In genomic region chr3:150256336-150256735, GRCh38 we compare ENCODE assay signal across 17 cellular contexts.
A peak's percentile ranks its signal among the peaks of the same experiment; 100 is the strongest.
DNase-seq lines count a peak whose midpoint lies in the region; ATAC-seq, FAIRE-seq and TF ChIP-seq lines count a peak whose summit lies in the region.
"Had no signal": no experiment of that assay in that cellular context is flagged by ENCODE, and none has a peak within 500 bp of the region (broad histone marks: within the 10 kb centered on the region; RNA-seq: fewer than 3 reads in every experiment).

No MANE protein-coding gene starts in this region.

- H2AFZ ChIP-seq in astrocyte (ENCODE audit: low read depth, low read length): no peak overlapping the region
- H2AFZ ChIP-seq: GM23248 had no signal

- H3K4me1 Mint-ChIP-seq in astrocyte (ENCODE audit: low read depth, unreplicated experiment) (peaks cover 31% of the 10 kb centered on the region), T-helper 17 cell (no peaks in the 10 kb centered on the region)
- H3K4me1 Mint-ChIP-seq: B cell had no signal

- peaks cover 12% of the 10 kb centered on the region for H3K9me3 Mint-ChIP-seq in astrocyte (ENCODE audit: unreplicated experiment)
- H3K9me3 Mint-ChIP-seq: CD4-positive, alpha-beta T cell had no signal

- no peaks in the 10 kb centered on the region for H4K20me1 ChIP-seq in astrocyte (ENCODE audit: insufficient read depth, low read length)

- H3K9me3 ChIP-seq in astrocyte (ENCODE audit: insufficient read depth, low read depth, low read length) (no peaks in the 10 kb centered on the region), mesodermal cell (ENCODE audit: control insufficient read depth, low read length) (no peaks in the 10 kb centered on the region), small intestine (ENCODE audit: control insufficient read depth, low read depth) (no peaks in the 10 kb centered on the region), T-helper 17 cell (ENCODE audit: control insufficient read depth, low read length, poor library complexity, severe bottlenecking) (no peaks in the 10 kb centered on the region)

- H3K36me3 Mint-ChIP-seq in astrocyte (ENCODE audit: low read depth, unreplicated experiment): no peaks in the 10 kb centered on the region
- peaks cover 2% of the 10 kb centered on the region for H3K36me3 Mint-ChIP-seq in T-helper 17 cell (ENCODE audit: low read depth)

- WGBS in mesodermal cell (ENCODE audit: insufficient coverage in 2 of 2), 2 experiments: 94 to 100% methylated on average over 1 to 2 of the region's 2 CpGs
- 45 to 69% (median 51%) methylated on average over 2 of the region's 2 CpGs for WGBS in small intestine, 3 donors

- no peak for ATAC-seq in HG03460 (IDR thresholded peaks at IDR 0.05; ENCODE audit: unreplicated experiment)
- no peak for ATAC-seq in T-helper 17 cell
- no peak for ATAC-seq in GM19467 (IDR thresholded peaks at IDR 0.05; ENCODE audit: unreplicated experiment)

- H3K27me3 Mint-ChIP-seq in astrocyte (ENCODE audit: low read depth, unreplicated experiment) (no peaks in the 10 kb centered on the region), T-helper 17 cell (peaks cover 29% of the 10 kb centered on the region)
- H3K27me3 Mint-ChIP-seq: CD4-positive, alpha-beta T cell had no signal

- H3K9ac ChIP-seq in astrocyte (ENCODE audit: low read length): no peak overlapping the region
- H3K9ac ChIP-seq: GM23248 had no signal

- no peak for TF ChIP-seq CTCF in astrocyte (IDR thresholded peaks at IDR 0.05; ENCODE audit: insufficient read depth, low read depth, low read length)

- H3K4me3 Mint-ChIP-seq in astrocyte (ENCODE audit: unreplicated experiment) (no peak overlapping the region), T-helper 17 cell (no peak overlapping the region)
- H3K4me3 Mint-ChIP-seq: B cell; CD4-positive, alpha-beta T cell had no signal

- DNase-seq in M059J (ENCODE audit: low read depth): peak; percentile 37
- peak; percentile 81 for DNase-seq in astrocyte (ENCODE audit: low read depth)
- peak; percentile 58 for DNase-seq in small intestine
- DNase-seq in T-helper 17 cell: no peak
- DNase-seq: CD4-positive, alpha-beta T cell; DMS79; GDM1; GM23248; NCI-H1436; NCI-H2081; NCI-H526 treated with DMSO at 0.1 percent for 48 hours; NK-92 treated with Interleukin-12 subunit alpha and Interleukin-12 subunit beta, amount 100 ng/mL, for 24 hours had no signal

- H3K79me2 ChIP-seq in astrocyte (ENCODE audit: insufficient read depth, low read length): no peaks in the 10 kb centered on the region

- H3K27ac ChIP-seq in astrocyte (ENCODE audit: low read depth, low read length) (no peak overlapping the region), mesodermal cell (ENCODE audit: low read depth, low read length, severe bottlenecking) (peak overlapping the region; percentile 55), small intestine (ENCODE audit: low read depth in 1 of 2, low read length in 1 of 2) (no peak overlapping the region)
- H3K27ac ChIP-seq: GM23248 had no signal

- H3K4me3 ChIP-seq in astrocyte (ENCODE audit: insufficient read depth, low read depth, low read length): no peak overlapping the region
- H3K4me3 ChIP-seq in mesodermal cell (ENCODE audit: extremely low read depth, insufficient read depth, low read length, poor library complexity, severe bottlenecking): no peak overlapping the region
- H3K4me3 ChIP-seq in small intestine (ENCODE audit: low read depth in 1 of 2, low read length in 2 of 2): no peak overlapping the region
- H3K4me3 ChIP-seq: GM23248 had no signal

- H3K27me3 ChIP-seq in astrocyte (ENCODE audit: insufficient read depth, low read length) (no peaks in the 10 kb centered on the region), small intestine (ENCODE audit: control insufficient read depth in 2 of 2, insufficient read depth in 2 of 2, low read length in 2 of 2) (no peaks in the 10 kb centered on the region)

- FAIRE-seq in astrocyte (lab: Jason Lieb, UNC) (no peak), small intestine (lab: Jason Lieb, UNC) (no peak)
- FAIRE-seq: GM12892 had no signal

- no peaks in the 10 kb centered on the region for H3K36me3 ChIP-seq in astrocyte (ENCODE audit: insufficient read depth, low read length)
- H3K36me3 ChIP-seq in mesodermal cell (ENCODE audit: control insufficient read depth, insufficient read depth, low read length): no peaks in the 10 kb centered on the region
- no peaks in the 10 kb centered on the region for H3K36me3 ChIP-seq in small intestine (ENCODE audit: control insufficient read depth in 2 of 2, insufficient read depth in 2 of 2, low read length in 2 of 2)

- H3K4me2 ChIP-seq in astrocyte (ENCODE audit: low read length): no peak overlapping the region

- H3K4me1 ChIP-seq in astrocyte (ENCODE audit: insufficient read depth, low read length) (peaks cover 12% of the 10 kb centered on the region), mesodermal cell (ENCODE audit: control insufficient read depth, insufficient read depth, low read length, poor library complexity, severe bottlenecking) (peaks cover 16% of the 10 kb centered on the region), small intestine (ENCODE audit: control insufficient read depth in 2 of 2, insufficient read depth in 1 of 2, low read depth in 1 of 2, low read length in 1 of 2) (peaks cover 0 to 7% of the 10 kb centered on the region in 2 donors)

- H3K27ac Mint-ChIP-seq in astrocyte (ENCODE audit: unreplicated experiment) (no peak overlapping the region), T-helper 17 cell (no peak overlapping the region)
- H3K27ac Mint-ChIP-seq: B cell; CD4-positive, alpha-beta T cell had no signal

Comparison
In these comparisons a context has a peak if more than half of its experiments do, and no peak if none do; other contexts are left out.
1. DNase-seq: peak in M059J (single experiment), astrocyte (single experiment) and small intestine (single experiment); none in T-helper 17 cell (0 of 3).